In the genomic region with DNA sequence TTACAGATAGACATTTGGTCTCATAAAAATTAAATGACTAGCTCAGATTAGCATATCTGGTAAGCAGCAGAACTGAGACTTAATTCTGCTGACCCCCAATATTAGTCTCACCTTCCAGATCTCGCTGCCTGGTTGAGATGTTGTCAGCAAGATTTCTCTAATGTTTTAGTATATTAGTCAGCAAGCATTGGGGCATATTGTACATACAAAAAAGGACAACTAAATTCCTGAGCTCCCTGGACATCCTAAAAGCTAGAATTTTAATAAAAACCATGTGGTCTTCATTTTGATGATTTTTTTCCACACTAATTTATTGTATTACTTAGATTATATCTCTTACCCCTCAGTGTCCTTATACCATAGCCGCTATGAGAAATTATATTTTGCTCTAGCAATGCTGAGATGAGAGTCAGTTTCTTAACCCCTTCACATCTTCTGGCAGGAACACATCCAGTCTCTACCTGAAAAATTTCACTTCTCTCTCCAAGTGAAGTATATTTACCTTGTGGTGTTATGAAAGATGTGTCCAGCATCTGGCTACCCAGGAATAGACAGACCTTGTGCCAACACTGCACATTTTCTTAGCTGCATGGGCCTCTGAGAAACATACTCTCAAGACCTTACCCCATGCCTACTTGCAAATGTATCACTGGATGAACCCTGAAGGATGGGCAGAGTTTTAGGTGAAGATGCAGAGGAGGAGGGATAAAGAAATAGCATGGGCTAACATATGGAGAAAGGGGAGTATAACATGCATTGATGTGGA, we compare ENCODE assay signal across 12 cellular contexts. TPM values are rescaled to one million over a fixed set of nuclear protein-coding genes. Genes with fewer than 3 reads are reported as not detected.
DNase-seq lines count a peak whose midpoint lies in the region; ATAC-seq, FAIRE-seq and TF ChIP-seq lines count a peak whose summit lies in the region.
"Not testable (repeated sequence)": the region's sequence is repeated elsewhere in the genome, so short reads cannot be mapped to it uniquely, and the experiment has no call there.
"Had no signal": no experiment of that assay in that cellular context is flagged by ENCODE, and none has a peak within 500 bp of the region (broad histone marks: within the 10 kb centered on the region; RNA-seq: fewer than 3 reads in every experiment).

No MANE protein-coding gene starts in this region.

- H3K4me3 ChIP-seq in AG04449 (ENCODE audit: low read depth, low read length); K562; fibroblast of pulmonary artery (replicated peaks; ENCODE audit: low read depth, low read length): not testable (repeated sequence)
- 0 out of 2 replicates have a peak overlapping the region, but pooled peaks have one; percentile 1 for H3K4me3 ChIP-seq in GM23248

- H3K9me2 ChIP-seq in GM23248 (ENCODE audit: insufficient read depth): not testable (repeated sequence)

- H3K4me2 ChIP-seq in GM23248 (ENCODE audit: unreplicated experiment) (peak overlapping the region; percentile 56), K562 (ENCODE audit: insufficient read depth, low read length) (peak overlapping the region; percentile 9; the same call in 1 of the 2 replicates)

- H3K4me1 ChIP-seq in GM23248 (ENCODE audit: insufficient read depth) (peaks cover 26% of the 10 kb centered on the region), K562 (replicated peaks in 1 of 2; ENCODE audit: control insufficient read depth in 2 of 2, insufficient read depth in 2 of 2, low read length in 2 of 2) (peaks cover 0 to 39% of the 10 kb centered on the region in 2 experiments; a peak in 4 of 5 replicates)

- not testable (repeated sequence) for H4K20me1 ChIP-seq in GM23248 (ENCODE audit: insufficient read depth); K562 (replicated peaks; ENCODE audit: control insufficient read depth, insufficient read depth, low read length)

- H2AFZ ChIP-seq in GM23248; K562 (ENCODE audit: low read depth, low read length): not testable (repeated sequence)

- BruUV-seq in K562 (replicated peaks; lab: Mats Ljungman, UMichigan): not testable (repeated sequence)

- H3K36me3 ChIP-seq in GM23248 (ENCODE audit: low read depth); K562 (ENCODE audit: control insufficient read depth, insufficient read depth, low read length): not testable (repeated sequence)

- not testable (repeated sequence) for TF ChIP-seq CTCF in AG04449 (IDR thresholded peaks at IDR 0.05; ENCODE audit: insufficient read depth, low read length, missing control alignments); K562 (IDR thresholded peaks at IDR 0.05 in 2 of 3, conservative IDR thresholded peaks at IDR 0.05 in 1 of 3; ENCODE audit: insufficient read depth in 2 of 3, low read depth in 1 of 3, low read length in 3 of 3); fibroblast of pulmonary artery (IDR thresholded peaks at IDR 0.05; ENCODE audit: low read length, missing control alignments)

- H3F3A ChIP-seq in GM23248 (ENCODE audit: insufficient read depth): peaks cover 17% of the 10 kb centered on the region; the same call in 1 of the 2 replicates

- not testable (repeated sequence) for H3K27me3 ChIP-seq in GM23248 (replicated peaks; ENCODE audit: insufficient read depth); K562 (ENCODE audit: control insufficient read depth in 2 of 2, insufficient read depth in 2 of 2, low read length in 2 of 2)

- H3K9me3 ChIP-seq in GM23248 (ENCODE audit: low read depth); K562 (replicated peaks; ENCODE audit: control insufficient read depth, insufficient read depth, low read depth, low read length): not testable (repeated sequence)

- H3K9me1 ChIP-seq in K562 (ENCODE audit: control insufficient read depth, insufficient read depth, low read length): not testable (repeated sequence)

- in situ Hi-C loops in GM23248 (cut with MboI); K562 (cut with MboI): not testable (repeated sequence)

- CTCF ChIA-PET in AG04449 (lab: Yijun Ruan, JAX); K562 (lab: Yijun Ruan, JAX; ENCODE audit: low intra/inter-chr PET ratio): not testable (repeated sequence)

- 8 to 19% methylated on average over 2 of the region's 2 CpGs for WGBS in GM23248 (ENCODE audit: low coverage in 1 of 2, low lambda C conversion rate in 2 of 2, missing lambda C conversion rate in 2 of 2), 2 experiments
- 43% methylated on average over 2 of the region's 2 CpGs for WGBS in K562 (ENCODE audit: insufficient coverage, low coverage, missing lambda C conversion rate)

- not testable (repeated sequence) for H3K79me2 ChIP-seq in GM23248 (ENCODE audit: insufficient read depth)
- peaks cover 15% of the 10 kb centered on the region; the same call in 2 of the 3 replicates for H3K79me2 ChIP-seq in K562 (ENCODE audit: control insufficient read depth, insufficient read depth, low read length)

- not testable (repeated sequence) for TF ChIP-seq POLR2A in K562 (conservative IDR thresholded peaks at IDR 0.05)

- H3K27ac ChIP-seq in GM23248; K562 (ENCODE audit: extremely low read depth, low read depth, low read length): not testable (repeated sequence)

- intact Hi-C loops in K562 (cut with micrococcal nuclease): not testable (repeated sequence)

- not testable (repeated sequence) for H3K9ac ChIP-seq in GM23248
- H3K9ac ChIP-seq in K562 (ENCODE audit: insufficient read depth in 1 of 2, low read depth in 2 of 2, low read length in 2 of 2): peak overlapping the region in 1 of 2 experiments; percentile 5; a peak in 1 of 4 replicates

- POLR2A ChIA-PET in AG04449 (lab: Yijun Ruan, JAX): not testable (repeated sequence)
- POLR2A ChIA-PET in K562 (lab: Yijun Ruan, JAX): interaction anchor here (1.2 kb wide), 1 partner anchor 120 kb away, joined by 5 read pairs; no protein-coding TSS in a partner anchor

- not testable (repeated sequence) for TF ChIP-seq EP300 in K562 (IDR thresholded peaks at IDR 0.05; ENCODE audit: low read length)

- not testable (repeated sequence) for ATAC-seq in K562

- DNase-seq in AG04449 (ENCODE audit: low read depth, low spot score) (peak; percentile 12), EH (ENCODE audit: low read depth) (peak; percentile 77), GM23248 (peak; percentile 75), M059J (ENCODE audit: low read depth) (peak; percentile 1), epidermal melanocyte (ENCODE audit: insufficient read length, low spot score) (peak; percentile 3), fibroblast of pulmonary artery (ENCODE audit: low read depth) (peak; percentile 6), non-pigmented ciliary epithelial cell (ENCODE audit: low read depth) (peak; percentile 11)
- not testable (repeated sequence) for DNase-seq in K562 (ENCODE audit: extremely low read depth in 1 of 4, low spot score in 3 of 4)

- not testable (repeated sequence) for TF ChIP-seq RAD21 in K562 (CRISPR knock-in tag; conservative IDR thresholded peaks at IDR 0.05 in 1 of 2, IDR thresholded peaks at IDR 0.05 in 1 of 2)

- FAIRE-seq in K562 (lab: Jason Lieb, UNC): not testable (repeated sequence)

TF ChIP-seq in K562, 482 proteins besides CTCF, POLR2A, EP300 and RAD21:
- TF ChIP-seq ZNF316 (IDR thresholded peaks at IDR 0.05) (peak; percentile 29; the same call in 1 of the 2 replicates), DACH1 (IDR thresholded peaks at IDR 0.05; ENCODE audit: partially characterized antibody) (peak; percentile 22)

RNA-seq across cellular contexts. Expression of gene GYPB, which starts 13.8 kb away (rescaled TPM):
- not detected in 2 replicates for total RNA-seq in GM23248 (2014; rRNA removed; shearing (Covaris generic))
- polyA plus RNA-seq in GM23248 (2016; fragmentation: Nextera tagmentation; extraction: Ambion mirVana): 0.58 TPM in 1 of 2 replicates, not detected in the other
- total RNA-seq in M059J (2014; rRNA removed; shearing (Covaris generic)): not detected in 2 replicates
- 64.9 and 86.0 TPM in 2 replicates for total RNA-seq in K562 (2011; cell fraction: chromatin; rRNA removed; ENCODE audit: low replicate concordance)
- total RNA-seq in K562 (2011; cell fraction: nucleolus; rRNA removed): 84.4 and 91.7 TPM in 2 replicates
- total RNA-seq in K562 (2011; cell fraction: nucleoplasm; rRNA removed): 113 and 125 TPM in 2 replicates
- 25.2 and 30.4 TPM in 2 replicates for total RNA-seq in K562 (2014; rRNA removed)
- total RNA-seq in K562 (2014; rRNA removed; fragmentation: Illumina TruSeq; extraction: Trizol): 54.8 and 68.6 TPM in 2 replicates
- total RNA-seq in K562 (2015; rRNA removed; fragmentation: Illumina TruSeq; extraction: Trizol): 16.9 TPM in 2 replicates
- 38.2 and 41.8 TPM in 2 replicates for total RNA-seq in K562 (2021)
- 205 and 209 TPM in 2 replicates for polyA plus RNA-seq in K562 (2011; rRNA removed)
- polyA plus RNA-seq in K562 (2011; cell fraction: cytosol; rRNA removed): 219 and 529 TPM in 2 replicates
- 49.3 and 92.2 TPM in 2 replicates for polyA plus RNA-seq in K562 (2011; cell fraction: nucleus; rRNA removed)
- polyA plus RNA-seq in K562 (2012): 37.9 and 61.1 TPM in 2 replicates
- 94.9 and 105 TPM in 2 replicates for polyA plus RNA-seq in K562 (2014; fragmentation: Illumina TruSeq; extraction: Trizol)
- 100 to 1,000 TPM in 1 of 2 experiments, 10 to 100 TPM in 1; 96.2 to 138 TPM for polyA plus RNA-seq in K562 (2014; fragmentation: Nextera tagmentation; extraction: Ambion mirVana)
- 65.8 and 69.9 TPM in 2 replicates for polyA plus RNA-seq in K562 (2014; rRNA removed)
- polyA minus RNA-seq in K562 (2011; rRNA and poly(A)+ RNA removed): 147 and 160 TPM in 2 replicates
- polyA minus RNA-seq in K562 (2011; cell fraction: cytosol; rRNA and poly(A)+ RNA removed): 44.0 and 48.5 TPM in 2 replicates
- 18.4 and 31.8 TPM in 2 replicates for polyA minus RNA-seq in K562 (2011; cell fraction: nucleus; rRNA and poly(A)+ RNA removed)
- total RNA-seq: Caco-2; CD8-positive, alpha-beta T cell; H7; PC-3 had no signal

Comparison
In these comparisons a context has a peak if more than half of its experiments do, and no peak if none do; other contexts are left out.
1. RNA of gene GYPB, which starts 13.8 kb away (total RNA-seq): 16.9 to 125 TPM in K562; not detected in GM23248 and not detected in M059J; every median in the first group is over 10 times any median in the second.